ENCODE assay signal across 30 cellular contexts in genomic region chrX:94053575-94053974, GRCh38.
DNase-seq lines count a peak whose midpoint lies in the region; ATAC-seq and TF ChIP-seq lines count a peak whose summit lies in the region.
"Had no signal": no experiment of that assay in that cellular context is flagged by ENCODE, and none has a peak within 500 bp of the region (broad histone marks: within the 10 kb centered on the region; RNA-seq: fewer than 3 reads in every experiment).

No MANE protein-coding gene starts in this region.

- H3K36me3 ChIP-seq in trophoblast cell (ENCODE audit: control insufficient read depth in 1 of 2, insufficient read depth in 2 of 2, low read length in 2 of 2), result no peaks in the 10 kb centered on the region
- H3K36me3 ChIP-seq: BLaER1 treated with 17β-estradiol and CSF1 and Interleukin-3, amounts not matched to agents 10 nM and 100 nM; esophagus muscularis mucosa; transverse colon had no signal

- H3K4me1 Mint-ChIP-seq in WTC11 (peaks cover 52% of the 10 kb centered on the region), chondrocyte (ENCODE audit: low read depth) (no peaks in the 10 kb centered on the region), endothelial cell (ENCODE audit: unreplicated experiment) (peaks cover 4% of the 10 kb centered on the region)
- H3K4me1 Mint-ChIP-seq: nephron had no signal

- H3K14ac ChIP-seq in trophoblast cell (ENCODE audit: low read length), result no peak overlapping the region

- no peak overlapping the region for H4K12ac ChIP-seq in trophoblast cell (ENCODE audit: low read depth, low read length)

- H3K36me3 Mint-ChIP-seq in WTC11, result peaks cover 7% of the 10 kb centered on the region; the same call in 1 of the 2 replicates
- H3K36me3 Mint-ChIP-seq in chondrocyte (ENCODE audit: low read depth), result no peaks in the 10 kb centered on the region
- H3K36me3 Mint-ChIP-seq in endothelial cell (ENCODE audit: low read depth, unreplicated experiment), result no peaks in the 10 kb centered on the region
- H3K36me3 Mint-ChIP-seq: activated CD4-positive, alpha-beta memory T cell treated with anti-CD3 and anti-CD28 coated beads for 36 hours had no signal

- H2BK120ac ChIP-seq in trophoblast cell (ENCODE audit: insufficient read depth, low read length, poor library complexity), result no peak overlapping the region

- H3K27ac ChIP-seq in trophoblast cell (ENCODE audit: low read depth, low read length), result no peak overlapping the region
- H3K27ac ChIP-seq: BLaER1 treated with 17β-estradiol and CSF1 and Interleukin-3, amounts not matched to agents 10 nM and 100 nM; coronary artery; esophagus muscularis mucosa; KMS-11; transverse colon had no signal

- DNase-seq in HT1080 (ENCODE audit: low read depth) (peak; percentile 47), WTC11 (ENCODE audit: low spot score) (no peak), epithelial cell of esophagus (ENCODE audit: low read depth) (peak; percentile 66), trophoblast cell (peak; percentile 46 to 59), GM13976 (ENCODE audit: low spot score) (no peak), chondrocyte (ENCODE audit: low spot score) (no peak), endothelial cell (ENCODE audit: low spot score) (no peak)
- DNase-seq: activated CD4-positive, alpha-beta memory T cell treated with anti-CD3 and anti-CD28 coated beads for 36 hours; activated CD4-positive, CD25-positive, alpha-beta regulatory T cell treated with anti-CD3 and anti-CD28 coated beads, Interleukin-2, amount 50 U/mL, for 72 hours; activated CD8-positive, alpha-beta memory T cell treated with anti-CD3 and anti-CD28 coated beads, Interleukin-2, amount 50 U/mL, for 4 hours; activated naive CD4-positive, alpha-beta T cell treated with anti-CD3 and anti-CD28 coated beads, Interleukin-2, amount 50 U/mL, for 16 hours; amniotic stem cell; DMS153; effector memory CD4-positive, alpha-beta T cell; foreskin melanocyte; left cardiac atrium; MM.1S; NCI-H2029; NCI-H524 treated with DMSO at 0.1 percent for 48 hours; Right ventricle myocardium superior; stimulated activated CD4-positive, alpha-beta T cell treated with anti-CD3 and anti-CD28 coated beads, Interleukin-15, amount 100 ng/mL, for 24 hours; stimulated activated CD4-positive, alpha-beta T cell treated with anti-CD3 and anti-CD28 coated beads, Interleukin-4, amount 100 ng/mL, for 4 hours; transverse colon had no signal

- H3K27ac Mint-ChIP-seq in WTC11, result peak overlapping the region; percentile 82; the same call in 1 of the 2 replicates
- H3K27ac Mint-ChIP-seq in chondrocyte (ENCODE audit: unreplicated experiment), result no peak overlapping the region
- no peak overlapping the region for H3K27ac Mint-ChIP-seq in endothelial cell (ENCODE audit: unreplicated experiment)
- H3K27ac Mint-ChIP-seq: activated CD4-positive, alpha-beta memory T cell treated with anti-CD3 and anti-CD28 coated beads for 36 hours; activated T-helper 2 cell treated with anti-CD3 and anti-CD28 coated beads, Interferon-gamma antibody, Interleukin-2, Interleukin-4, amounts not matched to agents 10 μg/mL and 5 μg/mL and 100 μg/mL, durations not matched to agents 14 hours and 24 hours and 36 hours; nephron had no signal

- CTCF ChIA-PET in WTC11 (lab: Charles Lee), result no interaction called here

- H3K4me2 ChIP-seq in trophoblast cell (ENCODE audit: low read length), result no peak overlapping the region
- H3K4me2 ChIP-seq: BLaER1 treated with 17β-estradiol and CSF1 and Interleukin-3, amounts not matched to agents 10 nM and 100 nM; KMS-11 had no signal

- in situ Hi-C loops in GM13976 (cut with MboI; ENCODE audit: low sequenced_read_pairs, unreplicated experiment), result no loop called here

- H4K91ac ChIP-seq in trophoblast cell (ENCODE audit: low read depth, low read length), result no peak overlapping the region

- no peak overlapping the region for H2BK5ac ChIP-seq in trophoblast cell (ENCODE audit: low read depth, low read length, poor library complexity)

- H3K9ac ChIP-seq in trophoblast cell (ENCODE audit: low read length), result no peak overlapping the region
- H3K9ac ChIP-seq: BLaER1 treated with 17β-estradiol and CSF1 and Interleukin-3, amounts not matched to agents 10 nM and 100 nM; KMS-11 had no signal

- no peaks in the 10 kb centered on the region for H3K9me3 ChIP-seq in trophoblast cell (ENCODE audit: insufficient read depth, low read depth, low read length)
- H3K9me3 ChIP-seq: BLaER1 treated with 17β-estradiol and CSF1 and Interleukin-3, amounts not matched to agents 10 nM and 100 nM; esophagus muscularis mucosa; transverse colon had no signal

- no peak overlapping the region for H3K18ac ChIP-seq in trophoblast cell (ENCODE audit: low read length)

- H3K27me3 Mint-ChIP-seq in WTC11 (ENCODE audit: low read depth) (no peaks in the 10 kb centered on the region), chondrocyte (ENCODE audit: low read depth) (no peaks in the 10 kb centered on the region), endothelial cell (ENCODE audit: unreplicated experiment) (no peaks in the 10 kb centered on the region)
- H3K27me3 Mint-ChIP-seq: activated CD4-positive, alpha-beta memory T cell treated with anti-CD3 and anti-CD28 coated beads for 36 hours had no signal

- no peaks in the 10 kb centered on the region for H3K27me3 ChIP-seq in trophoblast cell (ENCODE audit: insufficient read depth, low read length)
- H3K27me3 ChIP-seq: transverse colon had no signal

- ATAC-seq in WTC11 (no peak), HG03139 (IDR thresholded peaks at IDR 0.05; ENCODE audit: unreplicated experiment) (no peak)
- ATAC-seq: left cardiac atrium had no signal

- WGBS in trophoblast cell (ENCODE audit: extremely low coverage, insufficient coverage, insufficient read length), result no CpG with 5 or more reads among the region's 2 CpGs

- H2AK5ac ChIP-seq in trophoblast cell (ENCODE audit: low read length), result no peak overlapping the region

- H3K23ac ChIP-seq in trophoblast cell (ENCODE audit: low read length), result no peak overlapping the region

- TF ChIP-seq CTCF in WTC11 (IDR thresholded peaks at IDR 0.05) (no peak), epithelial cell of esophagus (IDR thresholded peaks at IDR 0.05; ENCODE audit: insufficient read depth, low read depth, low read length, missing control alignments) (no peak), GM13976 (IDR thresholded peaks at IDR 0.05; ENCODE audit: borderline replicate concordance, control extremely low read depth, extremely low read depth, insufficient read depth, missing control alignments) (no peak), chondrocyte (IDR thresholded peaks at IDR 0.05) (no peak), endothelial cell (IDR thresholded peaks at IDR 0.05; ENCODE audit: unreplicated experiment) (no peak)

- POLR2A ChIA-PET in WTC11 (lab: Charles Lee), result no interaction called here

- H3K4me3 Mint-ChIP-seq in WTC11 (no peak overlapping the region), chondrocyte (ENCODE audit: unreplicated experiment) (no peak overlapping the region), endothelial cell (ENCODE audit: unreplicated experiment) (no peak overlapping the region)
- H3K4me3 Mint-ChIP-seq: activated CD4-positive, alpha-beta memory T cell treated with anti-CD3 and anti-CD28 coated beads for 36 hours; nephron had no signal

- H3K79me1 ChIP-seq in trophoblast cell (ENCODE audit: low read length), result no peaks in the 10 kb centered on the region

- no peak overlapping the region for H2BK12ac ChIP-seq in trophoblast cell (ENCODE audit: low read length)

- H4K8ac ChIP-seq in trophoblast cell (ENCODE audit: low read depth, low read length), result no peak overlapping the region

- H3K4me3 ChIP-seq in epithelial cell of esophagus (ENCODE audit: low read length) (no peak overlapping the region), trophoblast cell (ENCODE audit: low read depth, low read length) (no peak overlapping the region)
- H3K4me3 ChIP-seq: BLaER1 treated with 17β-estradiol and CSF1 and Interleukin-3, amounts not matched to agents 10 nM and 100 nM; coronary artery; esophagus muscularis mucosa; transverse colon had no signal

- H3K9me3 Mint-ChIP-seq in WTC11 (no peaks in the 10 kb centered on the region; the same call in 1 of the 2 replicates), chondrocyte (ENCODE audit: low read depth) (no peaks in the 10 kb centered on the region), endothelial cell (ENCODE audit: unreplicated experiment) (no peaks in the 10 kb centered on the region)
- H3K9me3 Mint-ChIP-seq: activated CD4-positive, alpha-beta memory T cell treated with anti-CD3 and anti-CD28 coated beads for 36 hours; activated T-helper 2 cell treated with anti-CD3 and anti-CD28 coated beads, Interferon-gamma antibody, Interleukin-2, Interleukin-4, amounts not matched to agents 10 μg/mL and 5 μg/mL and 100 μg/mL, durations not matched to agents 14 hours and 24 hours and 36 hours; nephron had no signal

- no peak overlapping the region for H3K4ac ChIP-seq in trophoblast cell (ENCODE audit: low read depth, low read length)

- H2AFZ ChIP-seq in trophoblast cell (ENCODE audit: insufficient read depth, low read length, poor library complexity), result no peak overlapping the region

- no peaks in the 10 kb centered on the region for H3K4me1 ChIP-seq in trophoblast cell (ENCODE audit: control insufficient read depth in 1 of 2, insufficient read depth in 2 of 2, low read length in 2 of 2)
- H3K4me1 ChIP-seq: BLaER1 treated with 17β-estradiol and CSF1 and Interleukin-3, amounts not matched to agents 10 nM and 100 nM; esophagus muscularis mucosa; transverse colon had no signal

- no peaks in the 10 kb centered on the region for H3K79me2 ChIP-seq in trophoblast cell (ENCODE audit: control insufficient read depth, insufficient read depth, low read length, poor library complexity)

TF ChIP-seq in WTC11, 78 proteins besides CTCF, POLR2A, EP300 and RAD21 (continues in another document):
- no peak for TF ChIP-seq ZNF263 (CRISPR knock-in tag; IDR thresholded peaks at IDR 0.05; ENCODE audit: low read depth)
- no peak for TF ChIP-seq ESRRA (CRISPR knock-in tag; IDR thresholded peaks at IDR 0.05; ENCODE audit: borderline replicate concordance)
- TF ChIP-seq RELA (CRISPR knock-in tag; IDR thresholded peaks at IDR 0.05; ENCODE audit: borderline replicate concordance), result no peak
- no peak for TF ChIP-seq CREB1 (CRISPR knock-in tag; IDR thresholded peaks at IDR 0.05)
- TF ChIP-seq NR3C1 (CRISPR knock-in tag; conservative IDR thresholded peaks at IDR 0.05; ENCODE audit: low read depth), result no peak

Comparison
In these comparisons a context has a peak if more than half of its experiments do, and no peak if none do; other contexts are left out.
1. DNase-seq: peak in HT1080 (single experiment), epithelial cell of esophagus (single experiment) and trophoblast cell (2 of 2); none in WTC11 (single experiment), GM13976 (single experiment), chondrocyte (single experiment) and endothelial cell (single experiment).